Comparison of ENCODE assay signal across 18 cellular contexts in the genomic region with DNA sequence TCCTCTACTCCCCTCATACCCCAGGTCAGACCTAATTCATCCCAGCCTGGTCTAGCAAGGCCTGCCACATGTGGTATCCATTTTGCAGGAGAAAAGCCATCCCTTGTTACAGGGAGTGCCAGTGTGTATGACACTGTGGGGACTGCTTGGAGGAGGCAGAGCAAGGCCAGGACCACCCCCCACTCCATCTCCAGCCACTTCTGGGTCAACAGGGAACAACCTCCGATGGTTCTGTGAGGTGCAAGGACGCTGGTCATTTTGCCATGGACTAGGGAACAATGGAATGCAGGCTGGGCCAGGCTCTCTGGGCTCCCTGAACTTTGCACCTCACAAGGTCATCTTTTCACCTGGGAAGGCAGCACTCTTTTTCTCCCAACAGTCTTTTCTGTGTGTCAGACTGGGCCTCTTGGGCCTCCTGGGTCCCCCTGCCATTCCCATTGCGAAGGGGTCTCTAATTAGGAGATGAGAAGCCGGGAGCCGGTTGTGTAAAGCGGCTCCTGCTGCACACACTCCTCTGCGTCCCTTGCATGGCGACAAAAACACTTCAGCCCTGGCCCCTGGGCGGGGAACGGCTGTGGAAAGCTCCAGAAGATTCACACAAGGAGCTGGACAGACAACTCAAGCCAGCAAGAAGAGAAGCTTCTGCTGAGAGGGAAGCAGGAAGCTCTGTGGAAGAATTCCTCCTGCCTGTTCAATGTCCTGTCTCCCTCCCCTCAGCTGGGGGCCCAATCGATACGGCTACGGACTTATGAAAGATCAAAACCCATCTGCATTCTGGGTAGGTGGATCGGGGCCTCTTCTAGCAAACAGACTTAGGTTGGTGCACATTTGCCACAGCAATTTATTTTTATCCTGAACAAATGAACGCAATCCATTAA. TPM values are rescaled to one million over a fixed set of nuclear protein-coding genes. Genes with fewer than 3 reads are reported as not detected.
DNase-seq lines count a peak whose midpoint lies in the region; ATAC-seq and TF ChIP-seq lines count a peak whose summit lies in the region.
"Had no signal": no experiment of that assay in that cellular context is flagged by ENCODE, and none has a peak within 500 bp of the region (broad histone marks: within the 10 kb centered on the region; RNA-seq: fewer than 3 reads in every experiment).

No MANE protein-coding gene starts in this region.

- POLR2A ChIA-PET in WTC11 (lab: Charles Lee): no interaction called here

- no peaks in the 10 kb centered on the region for H4K20me1 ChIP-seq in osteoblast (ENCODE audit: insufficient read depth, low read length)

- H3K27me3 Mint-ChIP-seq in WTC11 (ENCODE audit: low read depth) (no peaks in the 10 kb centered on the region), endodermal cell (ENCODE audit: insufficient read depth) (no peaks in the 10 kb centered on the region)
- H3K27me3 Mint-ChIP-seq: IgD-negative memory B cell, memory B cell had no signal

- no peak for TF ChIP-seq POLR2A in lower leg skin (IDR thresholded peaks at IDR 0.05)

- H3K36me3 Mint-ChIP-seq in WTC11 (peaks cover 19% of the 10 kb centered on the region), endodermal cell (ENCODE audit: low read depth) (peaks cover 35% of the 10 kb centered on the region)

- no peak overlapping the region for H3K4me3 ChIP-seq in endodermal cell (ENCODE audit: low read length)
- H3K4me3 ChIP-seq in mucosa of stomach (ENCODE audit: low read length): no peak overlapping the region
- no peak overlapping the region for H3K4me3 ChIP-seq in stomach smooth muscle (ENCODE audit: low read length in 2 of 2)
- no peak overlapping the region for H3K4me3 ChIP-seq in lower leg skin (ENCODE audit: low read depth, poor library complexity, severe bottlenecking)
- H3K4me3 ChIP-seq in osteoblast (ENCODE audit: insufficient read depth, low read length): no peak overlapping the region
- H3K4me3 ChIP-seq: smooth muscle cell had no signal

- no peaks in the 10 kb centered on the region for H3K27me3 ChIP-seq in endodermal cell (ENCODE audit: control insufficient read depth, insufficient read depth, low read length, poor library complexity, severe bottlenecking)
- no peaks in the 10 kb centered on the region for H3K27me3 ChIP-seq in mucosa of stomach (ENCODE audit: control insufficient read depth, insufficient read depth, low read length)
- no peaks in the 10 kb centered on the region for H3K27me3 ChIP-seq in stomach smooth muscle (ENCODE audit: control insufficient read depth in 1 of 2, insufficient read depth in 2 of 2, low read length in 2 of 2)
- H3K27me3 ChIP-seq in osteoblast (ENCODE audit: insufficient read depth, low read length): no peaks in the 10 kb centered on the region

- H3K4me3 Mint-ChIP-seq in WTC11 (no peak overlapping the region), endodermal cell (no peak overlapping the region)
- H3K4me3 Mint-ChIP-seq: IgD-negative memory B cell, memory B cell had no signal

- no peak overlapping the region for H3K4me2 ChIP-seq in osteoblast (ENCODE audit: insufficient read depth, low read length)
- H3K4me2 ChIP-seq: smooth muscle cell had no signal

- no peaks in the 10 kb centered on the region for H3K36me3 ChIP-seq in endodermal cell (ENCODE audit: control insufficient read depth, insufficient read depth, low read length)
- no peaks in the 10 kb centered on the region for H3K36me3 ChIP-seq in mucosa of stomach (ENCODE audit: control insufficient read depth, insufficient read depth, low read length)
- peaks cover 3 to 4% of the 10 kb centered on the region in 2 donors for H3K36me3 ChIP-seq in stomach smooth muscle (ENCODE audit: control insufficient read depth in 2 of 2, insufficient read depth in 2 of 2, low read length in 2 of 2)
- H3K36me3 ChIP-seq in osteoblast (ENCODE audit: insufficient read depth, low read length): peaks cover 4% of the 10 kb centered on the region

- H3K27ac Mint-ChIP-seq in WTC11 (no peak overlapping the region; the same call in 1 of the 2 replicates), endodermal cell (peak overlapping the region; percentile 33)
- H3K27ac Mint-ChIP-seq: memory B cell had no signal

- DNase-seq in WTC11 (ENCODE audit: low spot score) (no peak), endodermal cell (no peak), lower leg skin (ENCODE audit: low spot score in 2 of 2) (no peak), DMS53 treated with DMSO at 0.1 percent for 48 hours (lab: John Stamatoyannopoulos, UW; ENCODE audit: unreplicated experiment) (no peak), T-helper 2 cell (no peak), osteoblast (ENCODE audit: insufficient read length, low spot score, missing footprints) (no peak)
- DNase-seq: activated CD4-positive, alpha-beta T cell treated with anti-CD3 and anti-CD28 coated beads, Interleukin-2, amount 50 U/mL, for 4 hours; aorta; Calu3; NCI-H2081; NCI-H526 treated with DMSO at 0.1 percent for 48 hours; PC-3; stimulated activated naive CD4-positive, alpha-beta T cell had no signal

- CTCF ChIA-PET in WTC11 (lab: Charles Lee): interaction anchor here (1.0 to 1.7 kb wide), 3 partner anchors 14 to 47 kb away, joined by 3 to 7 read pairs (median 4); no protein-coding TSS in a partner anchor

- H2AFZ ChIP-seq in osteoblast (ENCODE audit: low read length): no peak overlapping the region

- H3K9ac ChIP-seq in endodermal cell (ENCODE audit: extremely low read depth, low read length, poor library complexity, severe bottlenecking) (no peak overlapping the region), mucosa of stomach (ENCODE audit: low read length) (peak overlapping the region; percentile 10), stomach smooth muscle (ENCODE audit: low read length in 2 of 2) (no peak overlapping the region)

- H3K9me3 ChIP-seq in endodermal cell (ENCODE audit: control insufficient read depth, low read length): peaks cover 6% of the 10 kb centered on the region
- no peaks in the 10 kb centered on the region for H3K9me3 ChIP-seq in mucosa of stomach (ENCODE audit: control insufficient read depth, low read length)
- no peaks in the 10 kb centered on the region for H3K9me3 ChIP-seq in stomach smooth muscle (ENCODE audit: control insufficient read depth in 2 of 2, low read length in 2 of 2)
- H3K9me3 ChIP-seq in osteoblast (ENCODE audit: low read depth, low read length): no peaks in the 10 kb centered on the region

- H3K27ac ChIP-seq in endodermal cell (ENCODE audit: low read depth, low read length) (peak overlapping the region; percentile 88), stomach smooth muscle (ENCODE audit: low read length) (peak overlapping the region; percentile 92), osteoblast (ENCODE audit: low read depth, low read length) (no peak overlapping the region)

- intact Hi-C loops in lower leg skin (cut with DNase I; ENCODE audit: low total_unique reads): no loop called here

- H3K9me3 Mint-ChIP-seq in WTC11 (peaks cover 11% of the 10 kb centered on the region), endodermal cell (peaks cover 4% of the 10 kb centered on the region)
- H3K9me3 Mint-ChIP-seq: IgD-negative memory B cell had no signal

- no peaks in the 10 kb centered on the region for H3K4me1 ChIP-seq in endodermal cell (ENCODE audit: control insufficient read depth, insufficient read depth, low read length)
- peaks cover 14% of the 10 kb centered on the region for H3K4me1 ChIP-seq in mucosa of stomach (ENCODE audit: control insufficient read depth, insufficient read depth, low read length)
- peaks cover 33% of the 10 kb centered on the region for H3K4me1 ChIP-seq in stomach smooth muscle (ENCODE audit: control insufficient read depth, insufficient read depth, low read length)
- no peaks in the 10 kb centered on the region for H3K4me1 ChIP-seq in osteoblast (ENCODE audit: insufficient read depth, low read length)

- ATAC-seq in WTC11: no peak
- ATAC-seq: PC-3 had no signal

- no peaks in the 10 kb centered on the region for H3K79me2 ChIP-seq in osteoblast (ENCODE audit: insufficient read depth, low read length)

- H3K4me1 Mint-ChIP-seq in WTC11 (peaks cover 4% of the 10 kb centered on the region), endodermal cell (no peaks in the 10 kb centered on the region)
- H3K4me1 Mint-ChIP-seq: memory B cell had no signal

- TF ChIP-seq CTCF in WTC11 (IDR thresholded peaks at IDR 0.05): no peak
- TF ChIP-seq CTCF in endodermal cell (conservative IDR thresholded peaks at IDR 0.05): no peak
- no peak for TF ChIP-seq CTCF in lower leg skin (IDR thresholded peaks at IDR 0.05)
- TF ChIP-seq CTCF in osteoblast (IDR thresholded peaks at IDR 0.05; ENCODE audit: extremely low read depth, low read depth, low read length): no peak

- WGBS in endodermal cell (ENCODE audit: insufficient coverage in 1 of 2, insufficient read length in 1 of 2), 2 experiments: 93 to 95% methylated on average over 14 to 15 of the region's 15 CpGs
- WGBS in lower leg skin, 2 donors: 86 to 95% methylated on average over 15 of the region's 15 CpGs

TF ChIP-seq in WTC11, 78 proteins besides CTCF, POLR2A, EP300 and RAD21:
- TF ChIP-seq CBFB (CRISPR knock-in tag; IDR thresholded peaks at IDR 0.05; ENCODE audit: low read depth): no peak
- peak; percentile 48; the same call in 1 of the 2 replicates for TF ChIP-seq GABPB1 (CRISPR knock-in tag; IDR thresholded peaks at IDR 0.05)

RNA-seq across cellular contexts. Expression of gene MTSS2, which starts 38.5 kb away (rescaled TPM):
- total RNA-seq in WTC11 (2021): 28.3 to 34.9 TPM (median 31.2 TPM) in 3 replicates
- total RNA-seq in endodermal cell: 10 to 100 TPM; 23.4 to 24.0 TPM
- 86.6 TPM for polyA plus RNA-seq in endodermal cell (2013, experiment 1 of 2)
- polyA plus RNA-seq in endodermal cell (2013, experiment 2 of 2): 67.0 TPM
- 10 to 100 TPM; 18.4 to 55.5 (median 25.2) TPM for total RNA-seq in lower leg skin
- 54.2 and 56.5 TPM in 2 replicates for total RNA-seq in osteoblast
